In the genomic region with DNA sequence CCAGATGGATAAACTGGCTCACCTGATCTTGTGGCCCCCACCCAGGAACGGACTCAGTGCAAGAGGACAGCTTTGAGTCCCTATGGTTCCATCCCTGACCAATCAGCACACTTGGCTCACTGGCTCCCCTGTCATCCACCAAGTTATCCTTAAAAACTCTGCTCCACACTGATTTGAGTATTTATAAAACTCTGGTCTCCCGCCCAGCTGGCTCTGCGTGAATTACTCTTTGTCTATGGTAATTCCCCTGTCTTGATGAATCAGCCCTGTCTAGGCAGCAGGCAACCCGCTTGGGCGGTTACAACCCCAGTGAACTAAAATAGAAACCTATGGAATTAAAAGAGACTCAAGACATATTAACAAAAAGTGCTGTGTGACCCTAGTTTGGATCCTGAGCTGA, we compare ENCODE assay signal across 1 cellular context.
TF ChIP-seq lines count a peak whose summit lies in the region.

No MANE protein-coding gene starts in this region.

TF ChIP-seq in IMR-90, 13 proteins besides CTCF, POLR2A, EP300 and RAD21 (continued from another document):
- TF ChIP-seq USF2 (IDR thresholded peaks at IDR 0.05; ENCODE audit: low read depth, low read length), result no peak
- no peak for TF ChIP-seq NFE2L2 (IDR thresholded peaks at IDR 0.05; ENCODE audit: low read depth, low read length)
- no peak for TF ChIP-seq FOS (IDR thresholded peaks at IDR 0.05; ENCODE audit: low read depth, low read length)
- no peak for TF ChIP-seq MXI1 (IDR thresholded peaks at IDR 0.05; ENCODE audit: borderline replicate concordance, low read depth, low read length)
- TF ChIP-seq RFX5 (IDR thresholded peaks at IDR 0.05; ENCODE audit: low read depth, low read length), result no peak
- TF ChIP-seq ELK1 (IDR thresholded peaks at IDR 0.05; ENCODE audit: borderline replicate concordance, low read depth, low read length), result no peak
- TF ChIP-seq CHD1 (IDR thresholded peaks at IDR 0.05; ENCODE audit: low read depth, low read length), result no peak
